Comparison of ENCODE assay signal across 3 cellular contexts in the genomic region with DNA sequence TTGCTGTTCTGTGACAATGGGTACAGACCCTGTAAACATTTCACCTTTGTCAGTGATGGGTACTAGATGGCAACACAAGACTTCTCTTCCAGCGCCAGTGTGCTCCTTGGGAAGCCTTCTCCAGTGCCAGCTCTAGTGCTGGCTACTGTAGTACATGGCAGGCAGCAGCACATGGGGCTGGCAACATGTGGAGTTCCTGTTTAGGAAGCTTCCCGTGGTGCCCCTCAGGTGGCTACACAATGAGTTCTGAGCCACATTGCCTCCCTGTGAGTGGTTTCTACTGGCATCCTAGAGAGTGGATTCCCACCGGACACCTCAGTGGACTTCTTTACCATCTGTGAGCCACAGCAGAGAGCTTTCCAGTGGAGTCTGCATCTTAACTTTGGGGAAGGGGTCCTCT.
"Had no signal": no experiment of that assay in that cellular context is flagged by ENCODE, and none has a peak within 500 bp of the region (broad histone marks: within the 10 kb centered on the region; RNA-seq: fewer than 3 reads in every experiment).

No MANE protein-coding gene starts in this region.

- H3K4me3 ChIP-seq: GM12878 had no signal

- DNase-seq: GDM1, GF-D8 had no signal

- ATAC-seq: GM12878 had no signal
